Comparison of ENCODE assay signal across 10 cellular contexts in genomic region chr21:21199342-21200102, GRCh38.
DNase-seq lines count a peak whose midpoint lies in the region; ATAC-seq, FAIRE-seq and TF ChIP-seq lines count a peak whose summit lies in the region.
"Had no signal": no experiment of that assay in that cellular context is flagged by ENCODE, and none has a peak within 500 bp of the region (broad histone marks: within the 10 kb centered on the region; RNA-seq: fewer than 3 reads in every experiment).

No MANE protein-coding gene starts in this region.

- CTCF ChIA-PET in activated CD4-positive, alpha-beta memory T cell treated with anti-CD3 and anti-CD28 coated beads, Interleukin-2, amount 10 ng/mL, durations not matched to agents 7 days and 5 days (lab: Charles Lee): no interaction called here
- CTCF ChIA-PET in activated CD4-positive, alpha-beta memory T cell treated with anti-CD3 and anti-CD28 coated beads for 36 hours (lab: Charles Lee): interaction anchor here (0.6 kb wide), 1 partner anchor 789 kb away, joined by 3 read pairs; no protein-coding TSS in a partner anchor

- no peaks in the 10 kb centered on the region for H3K9me3 ChIP-seq in left lung

- H3K4me3 ChIP-seq in left lung: no peak overlapping the region

- POLR2A ChIA-PET in activated CD4-positive, alpha-beta memory T cell treated with anti-CD3 and anti-CD28 coated beads, Interleukin-2, amount 10 ng/mL, durations not matched to agents 7 days and 5 days (lab: Charles Lee): no interaction called here
- POLR2A ChIA-PET in activated CD4-positive, alpha-beta memory T cell treated with anti-CD3 and anti-CD28 coated beads for 36 hours (lab: Charles Lee): no interaction called here

- no peak overlapping the region for H3K4me3 Mint-ChIP-seq in activated CD4-positive, alpha-beta memory T cell treated with anti-CD3 and anti-CD28 coated beads, Interleukin-2, amount 10 ng/mL, durations not matched to agents 7 days and 5 days
- H3K4me3 Mint-ChIP-seq in activated CD4-positive, alpha-beta memory T cell treated with anti-CD3 and anti-CD28 coated beads for 36 hours: no peak overlapping the region
- H3K4me3 Mint-ChIP-seq in activated T-helper 2 cell treated with anti-CD3 and anti-CD28 coated beads, Interferon-gamma antibody, Interleukin-2, Interleukin-4, amounts not matched to agents 10 μg/mL and 5 μg/mL and 100 μg/mL, durations not matched to agents 14 hours and 24 hours and 36 hours (ENCODE audit: low read depth): peak overlapping the region; percentile 3
- H3K4me3 Mint-ChIP-seq in stimulated activated naive CD8-positive, alpha-beta T cell treated with anti-CD3 and anti-CD28 coated beads, Interleukin-15, Interleukin-2, amounts not matched to agents 100 ng/mL and 50 ng/mL, for 24 hours: no peak overlapping the region
- H3K4me3 Mint-ChIP-seq: nephron progenitor cell had no signal

- peak overlapping the region; percentile 81 for H3K27ac Mint-ChIP-seq in activated CD4-positive, alpha-beta memory T cell treated with anti-CD3 and anti-CD28 coated beads, Interleukin-2, amount 10 ng/mL, durations not matched to agents 7 days and 5 days
- no peak overlapping the region for H3K27ac Mint-ChIP-seq in activated CD4-positive, alpha-beta memory T cell treated with anti-CD3 and anti-CD28 coated beads for 36 hours
- peak overlapping the region; percentile 80 for H3K27ac Mint-ChIP-seq in activated T-helper 2 cell treated with anti-CD3 and anti-CD28 coated beads, Interferon-gamma antibody, Interleukin-2, Interleukin-4, amounts not matched to agents 10 μg/mL and 5 μg/mL and 100 μg/mL, durations not matched to agents 14 hours and 24 hours and 36 hours
- H3K27ac Mint-ChIP-seq in stimulated activated naive CD8-positive, alpha-beta T cell treated with anti-CD3 and anti-CD28 coated beads, Interleukin-15, Interleukin-2, amounts not matched to agents 100 ng/mL and 50 ng/mL, for 24 hours: peak overlapping the region; percentile 45
- H3K27ac Mint-ChIP-seq: nephron progenitor cell had no signal

- ATAC-seq in left lung: no peak

- no peak for TF ChIP-seq POLR2A in GM12892 (IDR thresholded peaks at IDR 0.05; ENCODE audit: low read depth, low read length)

- H3K27me3 Mint-ChIP-seq in activated CD4-positive, alpha-beta memory T cell treated with anti-CD3 and anti-CD28 coated beads, Interleukin-2, amount 10 ng/mL, durations not matched to agents 7 days and 5 days: no peaks in the 10 kb centered on the region
- H3K27me3 Mint-ChIP-seq in activated CD4-positive, alpha-beta memory T cell treated with anti-CD3 and anti-CD28 coated beads for 36 hours: no peaks in the 10 kb centered on the region
- H3K27me3 Mint-ChIP-seq in activated T-helper 2 cell treated with anti-CD3 and anti-CD28 coated beads, Interferon-gamma antibody, Interleukin-2, Interleukin-4, amounts not matched to agents 10 μg/mL and 5 μg/mL and 100 μg/mL, durations not matched to agents 14 hours and 24 hours and 36 hours (ENCODE audit: low read depth): no peaks in the 10 kb centered on the region
- no peaks in the 10 kb centered on the region for H3K27me3 Mint-ChIP-seq in stimulated activated naive CD8-positive, alpha-beta T cell treated with anti-CD3 and anti-CD28 coated beads, Interleukin-15, Interleukin-2, amounts not matched to agents 100 ng/mL and 50 ng/mL, for 24 hours

- intact Hi-C loops in activated CD4-positive, alpha-beta memory T cell treated with anti-CD3 and anti-CD28 coated beads for 36 hours (cut with micrococcal nuclease): no loop called here
- intact Hi-C loops in activated T-helper 2 cell treated with anti-CD3 and anti-CD28 coated beads, Interferon-gamma antibody, Interleukin-2, Interleukin-4, amounts not matched to agents 10 μg/mL and 5 μg/mL and 100 μg/mL, durations not matched to agents 14 hours and 24 hours and 36 hours (cut with micrococcal nuclease): loop anchor here (1.0 to 2.0 kb wide), 2 partner anchors 15 to 34 kb away; no protein-coding TSS in a partner anchor
- intact Hi-C loops in left lung (cut with DNase I): no loop called here

- no peak for FAIRE-seq in GM12892 (lab: Jason Lieb, UNC)

- H3K4me1 ChIP-seq in left lung: peaks cover 4 to 9% of the 10 kb centered on the region in 2 donors

- TF ChIP-seq CTCF in left lung (IDR thresholded peaks at IDR 0.05): no peak
- TF ChIP-seq CTCF in GM20000 (IDR thresholded peaks at IDR 0.05; ENCODE audit: extremely low read depth, missing control alignments): no peak

- no peaks in the 10 kb centered on the region for H3K27me3 ChIP-seq in left lung

- peak overlapping the region; percentile 59 to 67 for H3K27ac ChIP-seq in left lung

- peaks cover 6% of the 10 kb centered on the region for H3K9me3 Mint-ChIP-seq in activated CD4-positive, alpha-beta memory T cell treated with anti-CD3 and anti-CD28 coated beads, Interleukin-2, amount 10 ng/mL, durations not matched to agents 7 days and 5 days
- peaks cover 3% of the 10 kb centered on the region for H3K9me3 Mint-ChIP-seq in activated CD4-positive, alpha-beta memory T cell treated with anti-CD3 and anti-CD28 coated beads for 36 hours
- H3K9me3 Mint-ChIP-seq in activated T-helper 2 cell treated with anti-CD3 and anti-CD28 coated beads, Interferon-gamma antibody, Interleukin-2, Interleukin-4, amounts not matched to agents 10 μg/mL and 5 μg/mL and 100 μg/mL, durations not matched to agents 14 hours and 24 hours and 36 hours: peaks cover 4% of the 10 kb centered on the region
- peaks cover 3% of the 10 kb centered on the region for H3K9me3 Mint-ChIP-seq in stimulated activated naive CD8-positive, alpha-beta T cell treated with anti-CD3 and anti-CD28 coated beads, Interleukin-15, Interleukin-2, amounts not matched to agents 100 ng/mL and 50 ng/mL, for 24 hours
- H3K9me3 Mint-ChIP-seq: nephron progenitor cell had no signal

- H3K4me1 Mint-ChIP-seq in activated CD4-positive, alpha-beta memory T cell treated with anti-CD3 and anti-CD28 coated beads, Interleukin-2, amount 10 ng/mL, durations not matched to agents 7 days and 5 days: peaks cover 30% of the 10 kb centered on the region
- peaks cover 5% of the 10 kb centered on the region for H3K4me1 Mint-ChIP-seq in activated CD4-positive, alpha-beta memory T cell treated with anti-CD3 and anti-CD28 coated beads for 36 hours (ENCODE audit: low read depth)
- H3K4me1 Mint-ChIP-seq in activated T-helper 2 cell treated with anti-CD3 and anti-CD28 coated beads, Interferon-gamma antibody, Interleukin-2, Interleukin-4, amounts not matched to agents 10 μg/mL and 5 μg/mL and 100 μg/mL, durations not matched to agents 14 hours and 24 hours and 36 hours (ENCODE audit: low read depth): peaks cover 28% of the 10 kb centered on the region
- peaks cover 24% of the 10 kb centered on the region for H3K4me1 Mint-ChIP-seq in stimulated activated naive CD8-positive, alpha-beta T cell treated with anti-CD3 and anti-CD28 coated beads, Interleukin-15, Interleukin-2, amounts not matched to agents 100 ng/mL and 50 ng/mL, for 24 hours (ENCODE audit: low read depth)
- H3K4me1 Mint-ChIP-seq: nephron progenitor cell had no signal

- no peak for DNase-seq in activated CD4-positive, alpha-beta memory T cell treated with anti-CD3 and anti-CD28 coated beads, Interleukin-2, amount 10 ng/mL, durations not matched to agents 7 days and 5 days
- DNase-seq in activated CD4-positive, alpha-beta memory T cell treated with anti-CD3 and anti-CD28 coated beads for 36 hours: no peak
- DNase-seq in activated T-helper 2 cell treated with anti-CD3 and anti-CD28 coated beads, Interferon-gamma antibody, Interleukin-2, Interleukin-4, amounts not matched to agents 10 μg/mL and 5 μg/mL and 100 μg/mL, durations not matched to agents 14 hours and 24 hours and 36 hours (ENCODE audit: low spot score): no peak
- DNase-seq in left lung (no peak), MV-4-11 (lab: John Stamatoyannopoulos, UW) (no peak), GM20000 (ENCODE audit: low spot score) (no peak), GM12892 (ENCODE audit: insufficient read length) (no peak)
- DNase-seq: NCI-H2029 treated with DMSO at 0.1 percent for 48 hours, nephron progenitor cell had no signal

- peaks cover 3% of the 10 kb centered on the region for H3K36me3 Mint-ChIP-seq in activated CD4-positive, alpha-beta memory T cell treated with anti-CD3 and anti-CD28 coated beads, Interleukin-2, amount 10 ng/mL, durations not matched to agents 7 days and 5 days (ENCODE audit: low read depth)
- no peaks in the 10 kb centered on the region for H3K36me3 Mint-ChIP-seq in activated CD4-positive, alpha-beta memory T cell treated with anti-CD3 and anti-CD28 coated beads for 36 hours
- peaks cover 8% of the 10 kb centered on the region for H3K36me3 Mint-ChIP-seq in activated T-helper 2 cell treated with anti-CD3 and anti-CD28 coated beads, Interferon-gamma antibody, Interleukin-2, Interleukin-4, amounts not matched to agents 10 μg/mL and 5 μg/mL and 100 μg/mL, durations not matched to agents 14 hours and 24 hours and 36 hours (ENCODE audit: low read depth)
- no peaks in the 10 kb centered on the region for H3K36me3 Mint-ChIP-seq in stimulated activated naive CD8-positive, alpha-beta T cell treated with anti-CD3 and anti-CD28 coated beads, Interleukin-15, Interleukin-2, amounts not matched to agents 100 ng/mL and 50 ng/mL, for 24 hours (ENCODE audit: low read depth)

- no peaks in the 10 kb centered on the region for H3K36me3 ChIP-seq in left lung
